27 cellular contexts compared by ENCODE assay signal in the genomic region with DNA sequence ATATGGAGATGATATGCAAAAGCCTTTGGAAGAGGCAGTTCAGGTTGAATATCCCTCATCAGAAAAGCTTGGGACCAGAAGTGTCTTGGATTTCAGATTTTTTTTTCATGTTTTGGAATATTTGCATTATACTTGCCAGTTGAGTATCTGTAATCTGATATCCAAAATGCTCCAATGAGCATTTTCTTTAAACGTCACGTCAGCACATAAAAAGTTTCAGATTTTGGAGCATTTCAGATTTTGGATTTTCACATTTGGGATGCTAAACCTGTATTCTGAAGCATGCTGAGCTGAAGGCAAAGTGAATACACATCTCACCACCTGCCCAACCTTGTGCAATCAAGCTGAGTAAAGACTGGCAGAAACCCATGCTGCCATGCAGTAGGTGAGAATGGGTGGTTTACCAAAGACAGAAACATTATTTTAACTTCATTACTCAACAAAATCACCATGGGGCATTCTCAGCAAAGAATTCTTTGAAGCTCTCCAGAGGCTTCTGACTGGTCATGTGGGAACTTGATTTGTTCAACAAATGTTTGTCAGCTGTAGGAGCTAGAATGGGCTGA.
DNase-seq lines count a peak whose midpoint lies in the region; ATAC-seq, FAIRE-seq and TF ChIP-seq lines count a peak whose summit lies in the region.
"Had no signal": no experiment of that assay in that cellular context is flagged by ENCODE, and none has a peak within 500 bp of the region (broad histone marks: within the 10 kb centered on the region; RNA-seq: fewer than 3 reads in every experiment).

No MANE protein-coding gene starts in this region.

- H3K4me2 ChIP-seq in astrocyte (ENCODE audit: low read length), result no peak overlapping the region
- H3K4me2 ChIP-seq: hepatocyte had no signal

- no peaks in the 10 kb centered on the region for H4K20me1 ChIP-seq in astrocyte (ENCODE audit: insufficient read depth, low read length)

- CTCF ChIA-PET in GM10248 (lab: Yijun Ruan, JAX), result interaction anchor here (0.7 kb wide), 1 partner anchor 25 kb away, joined by 3 read pairs; no protein-coding TSS in a partner anchor

- no peak overlapping the region for H3K27ac ChIP-seq in astrocyte (ENCODE audit: low read depth, low read length)
- no peak overlapping the region for H3K27ac ChIP-seq in coronary artery
- H3K27ac ChIP-seq: esophagus muscularis mucosa, hepatocyte, transverse colon had no signal

- intact Hi-C loops in posterior cingulate gyrus (cut with DNase I), result no loop called here

- H3K4me3 Mint-ChIP-seq in stimulated activated naive CD8-positive, alpha-beta T cell treated with anti-CD3 and anti-CD28 coated beads, Interleukin-15, amount 100 ng/mL, for 72 hours, result no peak overlapping the region
- H3K4me3 Mint-ChIP-seq in astrocyte (ENCODE audit: unreplicated experiment) (no peak overlapping the region), immature natural killer cell (peak overlapping the region in 2 of 5 donors; percentile 24 to 28)
- H3K4me3 Mint-ChIP-seq: activated CD4-positive, alpha-beta T cell treated with anti-CD3 and anti-CD28 coated beads for 36 hours; brain; HFFc6 had no signal

- no peak overlapping the region for H3K27ac Mint-ChIP-seq in stimulated activated naive CD8-positive, alpha-beta T cell treated with anti-CD3 and anti-CD28 coated beads, Interleukin-15, amount 100 ng/mL, for 72 hours
- H3K27ac Mint-ChIP-seq in astrocyte (ENCODE audit: unreplicated experiment) (no peak overlapping the region), immature natural killer cell (peak overlapping the region in 5 of 6 donors; percentile 28 to 78 (median 39))
- H3K27ac Mint-ChIP-seq: activated CD4-positive, alpha-beta T cell treated with anti-CD3 and anti-CD28 coated beads for 36 hours; brain; HFFc6 had no signal

- H2AFZ ChIP-seq in astrocyte (ENCODE audit: low read depth, low read length), result no peak overlapping the region
- H2AFZ ChIP-seq: hepatocyte had no signal

- no peaks in the 10 kb centered on the region for H3K36me3 ChIP-seq in astrocyte (ENCODE audit: insufficient read depth, low read length)
- H3K36me3 ChIP-seq: esophagus muscularis mucosa, transverse colon had no signal

- no peaks in the 10 kb centered on the region for H3K27me3 ChIP-seq in astrocyte (ENCODE audit: insufficient read depth, low read length)
- H3K27me3 ChIP-seq: hepatocyte, transverse colon had no signal

- DNase-seq in stimulated activated naive CD8-positive, alpha-beta T cell treated with anti-CD3 and anti-CD28 coated beads, Interleukin-15, amount 100 ng/mL, for 72 hours, result no peak
- no peak for DNase-seq in stimulated activated naive CD8-positive, alpha-beta T cell treated with anti-CD3 and anti-CD28 coated beads, Interleukin-15, Interleukin-2, amounts not matched to agents 100 U/mL and 50 U/mL, for 24 hours
- DNase-seq in astrocyte (ENCODE audit: low read depth) (no peak), immature natural killer cell (no peak), coronary artery (ENCODE audit: low spot score) (no peak), GM10248 (ENCODE audit: extremely low spot score) (no peak), posterior cingulate gyrus (no peak)
- DNase-seq: ACHN; activated CD4-positive, alpha-beta T cell treated with anti-CD3 and anti-CD28 coated beads for 36 hours; activated T-cell treated with anti-CD3 and anti-CD28 coated beads, Interleukin-2, amount 50 U/mL, for 1 hour; Caco-2; DMS79 treated with DMSO at 0.1 percent for 48 hours; effector CD8-positive, alpha-beta T cell; GOT3; HFFc6; mesendoderm; NCI-H1048; NCI-H1694; NCI-H510A treated with DMSO at 0.1 percent for 48 hours; SHP77; transverse colon had no signal

- H3K79me2 ChIP-seq in astrocyte (ENCODE audit: insufficient read depth, low read length), result no peaks in the 10 kb centered on the region
- H3K79me2 ChIP-seq: hepatocyte had no signal

- FAIRE-seq in astrocyte (lab: Jason Lieb, UNC), result peak; percentile 83

- peaks cover 4% of the 10 kb centered on the region for H3K4me1 ChIP-seq in astrocyte (ENCODE audit: insufficient read depth, low read length)
- H3K4me1 ChIP-seq: Caco-2, esophagus muscularis mucosa, transverse colon had no signal

- H3K27me3 Mint-ChIP-seq in stimulated activated naive CD8-positive, alpha-beta T cell treated with anti-CD3 and anti-CD28 coated beads, Interleukin-15, amount 100 ng/mL, for 72 hours, result no peaks in the 10 kb centered on the region
- H3K27me3 Mint-ChIP-seq in astrocyte (ENCODE audit: low read depth, unreplicated experiment) (no peaks in the 10 kb centered on the region), immature natural killer cell (ENCODE audit: low read depth in 3 of 3) (peaks cover 0 to 2% (median 1%) of the 10 kb centered on the region in 3 donors)
- H3K27me3 Mint-ChIP-seq: activated CD4-positive, alpha-beta T cell treated with anti-CD3 and anti-CD28 coated beads for 36 hours; brain had no signal

- no peak overlapping the region for H3K4me3 ChIP-seq in astrocyte (ENCODE audit: insufficient read depth, low read depth, low read length)
- no peak overlapping the region for H3K4me3 ChIP-seq in coronary artery
- H3K4me3 ChIP-seq: esophagus muscularis mucosa, hepatocyte, skin epidermis, transverse colon had no signal

- peaks cover 59% of the 10 kb centered on the region for H3K4me1 Mint-ChIP-seq in stimulated activated naive CD8-positive, alpha-beta T cell treated with anti-CD3 and anti-CD28 coated beads, Interleukin-15, amount 100 ng/mL, for 72 hours
- peaks cover 24% of the 10 kb centered on the region for H3K4me1 Mint-ChIP-seq in astrocyte (ENCODE audit: low read depth, unreplicated experiment)
- peaks cover 61 to 82% of the 10 kb centered on the region in 2 donors for H3K4me1 Mint-ChIP-seq in immature natural killer cell

- no peaks in the 10 kb centered on the region for H3K9me3 ChIP-seq in astrocyte (ENCODE audit: insufficient read depth, low read depth, low read length)
- H3K9me3 ChIP-seq: Caco-2, esophagus muscularis mucosa, transverse colon had no signal

- peaks cover 0 to 5% of the 10 kb centered on the region in 2 donors for H3K9me3 Mint-ChIP-seq in stimulated activated naive CD8-positive, alpha-beta T cell treated with anti-CD3 and anti-CD28 coated beads, Interleukin-15, amount 100 ng/mL, for 72 hours
- H3K9me3 Mint-ChIP-seq in astrocyte (ENCODE audit: unreplicated experiment) (no peaks in the 10 kb centered on the region), immature natural killer cell (no peaks in the 10 kb centered on the region)
- H3K9me3 Mint-ChIP-seq: HFFc6 had no signal

- peak; percentile 58 for ATAC-seq in stimulated activated naive CD8-positive, alpha-beta T cell treated with anti-CD3 and anti-CD28 coated beads, Interleukin-15, amount 100 ng/mL, for 72 hours
- no peak for ATAC-seq in stimulated activated naive CD8-positive, alpha-beta T cell treated with anti-CD3 and anti-CD28 coated beads, Interleukin-15, Interleukin-2, amounts not matched to agents 100 U/mL and 50 U/mL, for 24 hours
- no peak for ATAC-seq in GM21529 (IDR thresholded peaks at IDR 0.05; ENCODE audit: unreplicated experiment)
- ATAC-seq: activated CD4-positive, alpha-beta T cell treated with anti-CD3 and anti-CD28 coated beads for 36 hours; Panc1 had no signal

- no peak overlapping the region for H3K9ac ChIP-seq in astrocyte (ENCODE audit: low read length)

- H3K36me3 Mint-ChIP-seq in astrocyte (ENCODE audit: low read depth, unreplicated experiment) (no peaks in the 10 kb centered on the region), immature natural killer cell (no peaks in the 10 kb centered on the region)
- H3K36me3 Mint-ChIP-seq: brain had no signal

- POLR2A ChIA-PET in GM10248 (lab: Yijun Ruan, JAX), result no interaction called here

- TF ChIP-seq CTCF in astrocyte (IDR thresholded peaks at IDR 0.05; ENCODE audit: insufficient read depth, low read depth, low read length) (no peak), coronary artery (IDR thresholded peaks at IDR 0.05) (no peak), GM10248 (IDR thresholded peaks at IDR 0.05; ENCODE audit: control extremely low read depth, extremely low read depth, low read depth, missing control alignments) (no peak)

Comparison
In these comparisons a context has a peak if more than half of its experiments do, and no peak if none do; other contexts are left out.
1. H3K27ac Mint-ChIP-seq: peak in immature natural killer cell (5 of 6); none in stimulated activated naive CD8-positive, alpha-beta T cell treated with anti-CD3 and anti-CD28 coated beads, Interleukin-15, amount 100 ng/mL, for 72 hours (0 of 2) and astrocyte (single experiment).